In the genomic region with DNA sequence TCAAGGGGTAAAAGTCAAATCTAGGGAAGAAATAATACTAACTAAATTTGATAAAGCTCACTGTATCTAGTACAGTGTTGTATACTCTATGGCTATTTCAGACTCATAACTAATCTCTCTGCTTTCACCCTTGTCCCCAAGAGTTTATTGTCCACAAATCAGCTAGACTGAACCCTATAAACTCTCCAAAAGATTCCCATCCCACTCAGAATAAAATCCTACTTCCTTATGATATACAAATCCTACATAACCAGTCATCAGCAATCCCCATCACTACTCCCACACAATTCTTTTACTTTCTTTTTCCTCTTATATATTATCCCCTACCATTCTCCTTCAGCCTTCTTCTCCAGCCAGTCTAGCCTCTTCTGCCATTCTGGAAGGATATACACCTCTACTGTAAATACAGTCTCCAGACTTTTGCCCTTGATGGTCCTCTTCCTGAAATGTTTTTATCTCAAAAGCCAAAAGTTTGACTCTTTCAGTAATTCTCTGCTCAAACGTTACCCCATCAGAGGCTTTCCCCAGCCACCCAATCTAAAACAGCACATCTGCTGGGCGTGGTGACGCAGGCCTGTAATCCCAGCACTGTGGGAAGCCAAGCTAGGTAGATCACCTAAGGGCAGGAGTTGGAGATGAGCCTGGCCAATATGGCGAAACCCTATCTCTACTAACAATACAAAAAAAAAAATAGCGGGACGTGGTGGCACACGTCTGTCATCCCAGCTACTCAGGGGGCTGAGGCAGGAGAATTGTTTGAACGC, we compare ENCODE assay signal across 1 cellular context.
A peak's percentile ranks its signal among the peaks of the same experiment; 100 is the strongest.
TF ChIP-seq lines count a peak whose summit lies in the region.

No MANE protein-coding gene starts in this region.

TF ChIP-seq in K562, 482 proteins besides CTCF, POLR2A, EP300 and RAD21:
- no peak for TF ChIP-seq GABPB2 (CRISPR knock-in tag; conservative IDR thresholded peaks at IDR 0.05)
- peak; percentile 40 for TF ChIP-seq CBFA2T2 (conservative IDR thresholded peaks at IDR 0.05)
- no peak for TF ChIP-seq ZNF507 (tag; conservative IDR thresholded peaks at IDR 0.05)
- TF ChIP-seq, protein P1, sequence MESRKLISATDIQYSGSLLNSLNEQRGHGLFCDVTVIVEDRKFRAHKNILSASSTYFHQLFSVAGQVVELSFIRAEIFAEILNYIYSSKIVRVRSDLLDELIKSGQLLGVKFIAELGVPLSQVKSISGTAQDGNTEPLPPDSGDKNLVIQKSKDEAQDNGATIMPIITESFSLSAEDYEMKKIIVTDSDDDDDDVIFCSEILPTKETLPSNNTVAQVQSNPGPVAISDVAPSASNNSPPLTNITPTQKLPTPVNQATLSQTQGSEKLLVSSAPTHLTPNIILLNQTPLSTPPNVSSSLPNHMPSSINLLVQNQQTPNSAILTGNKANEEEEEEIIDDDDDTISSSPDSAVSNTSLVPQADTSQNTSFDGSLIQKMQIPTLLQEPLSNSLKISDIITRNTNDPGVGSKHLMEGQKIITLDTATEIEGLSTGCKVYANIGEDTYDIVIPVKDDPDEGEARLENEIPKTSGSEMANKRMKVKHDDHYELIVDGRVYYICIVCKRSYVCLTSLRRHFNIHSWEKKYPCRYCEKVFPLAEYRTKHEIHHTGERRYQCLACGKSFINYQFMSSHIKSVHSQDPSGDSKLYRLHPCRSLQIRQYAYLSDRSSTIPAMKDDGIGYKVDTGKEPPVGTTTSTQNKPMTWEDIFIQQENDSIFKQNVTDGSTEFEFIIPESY (CRISPR knock-in tag; IDR thresholded peaks at IDR 0.05) = peak; percentile 63; the same call in 1 of the 2 replicates
- peak; percentile 10; the same call in 1 of the 2 replicates for TF ChIP-seq TCF3 (CRISPR knock-in tag; IDR thresholded peaks at IDR 0.05)
- peak; percentile 65 for TF ChIP-seq CBFA2T3 (IDR thresholded peaks at IDR 0.05)
- no peak for TF ChIP-seq MTA1 (IDR thresholded peaks at IDR 0.05; ENCODE audit: borderline replicate concordance)
